ENCODE assay signal across 1 cellular context in genomic region chr6:30060982-30061765, GRCh38.
TF ChIP-seq lines count a peak whose summit lies in the region.

Gene POLR1H, plus strand, starts transcription at chr6:30061265. Its CDS starts 260 bp downstream, at chr6:30061525.

TF ChIP-seq in HepG2, 621 proteins besides CTCF, POLR2A, EP300 and RAD21 (continued from another document and continues in another):
- TF ChIP-seq ZBTB37 (CRISPR knock-in tag; IDR thresholded peaks at IDR 0.05) (no peak), CHD4 (IDR thresholded peaks at IDR 0.05; ENCODE audit: borderline replicate concordance, low read length) (no peak), ZBTB25 (CRISPR knock-in tag; IDR thresholded peaks at IDR 0.05) (peak; percentile 88), RORA (CRISPR knock-in tag; IDR thresholded peaks at IDR 0.05) (peak; percentile 94; the same call in 1 of the 2 replicates), POGZ (CRISPR knock-in tag; IDR thresholded peaks at IDR 0.05) (peak; percentile 87), ZNF318 (CRISPR knock-in tag; IDR thresholded peaks at IDR 0.05) (no peak), CSRNP1 (CRISPR knock-in tag; IDR thresholded peaks at IDR 0.05) (peak; percentile 61; the same call in 1 of the 2 replicates), ZNF280D (CRISPR knock-in tag; IDR thresholded peaks at IDR 0.05) (peak; percentile 84), ZNF253 (CRISPR knock-in tag; IDR thresholded peaks at IDR 0.05; ENCODE audit: borderline replicate concordance) (no peak), ZNF569 (CRISPR knock-in tag; IDR thresholded peaks at IDR 0.05; ENCODE audit: borderline replicate concordance) (peak; percentile 65), THYN1 (CRISPR knock-in tag; IDR thresholded peaks at IDR 0.05; ENCODE audit: borderline replicate concordance, low read depth) (no peak; the same call in 1 of the 2 replicates), ZFP36L2 (CRISPR knock-in tag; IDR thresholded peaks at IDR 0.05) (no peak), ZNF382 (CRISPR knock-in tag; IDR thresholded peaks at IDR 0.05; ENCODE audit: borderline replicate concordance) (no peak), ZNF605 (CRISPR knock-in tag; IDR thresholded peaks at IDR 0.05) (peak; percentile 96), GFI1 (CRISPR knock-in tag; IDR thresholded peaks at IDR 0.05; ENCODE audit: borderline replicate concordance) (peak; percentile 67; the same call in 1 of the 2 replicates), ZFYVE20 (CRISPR knock-in tag; IDR thresholded peaks at IDR 0.05; ENCODE audit: borderline replicate concordance, low read depth) (peak; percentile 81; the same call in 1 of the 2 replicates), ZNF329 (CRISPR knock-in tag; IDR thresholded peaks at IDR 0.05; ENCODE audit: low read depth) (no peak; the same call in 1 of the 2 replicates), ONECUT2 (CRISPR knock-in tag; IDR thresholded peaks at IDR 0.05) (peak; percentile 67), RFX1 (IDR thresholded peaks at IDR 0.05) (no peak), ZNF282 (IDR thresholded peaks at IDR 0.05; ENCODE audit: partially characterized antibody) (no peak), ZNF484 (CRISPR knock-in tag; IDR thresholded peaks at IDR 0.05; ENCODE audit: borderline replicate concordance, low read depth) (no peak), ISL2 (CRISPR knock-in tag; IDR thresholded peaks at IDR 0.05) (peak; percentile 88), ZFP62 (CRISPR knock-in tag; IDR thresholded peaks at IDR 0.05) (no peak), FOXA1 (IDR thresholded peaks at IDR 0.05) (no peak), FOXA1 (CRISPR knock-in tag; IDR thresholded peaks at IDR 0.05) (peak; percentile 62), SAFB2 (CRISPR knock-in tag; IDR thresholded peaks at IDR 0.05; ENCODE audit: borderline replicate concordance, low read depth) (peak; percentile 85; the same call in 1 of the 2 replicates), ELK4 (CRISPR knock-in tag; IDR thresholded peaks at IDR 0.05; ENCODE audit: borderline replicate concordance) (0 out of 2 replicates have a peak, but pooled peaks have one; percentile 67), FOXO4 (CRISPR knock-in tag; conservative IDR thresholded peaks at IDR 0.05) (no peak), ZNF121 (CRISPR knock-in tag; IDR thresholded peaks at IDR 0.05) (0 out of 2 replicates have a peak, but pooled peaks have one; percentile 42), PREB (CRISPR knock-in tag; IDR thresholded peaks at IDR 0.05) (0 out of 2 replicates have a peak, but pooled peaks have one; percentile 3), ZNF44 (CRISPR knock-in tag; IDR thresholded peaks at IDR 0.05) (peak; percentile 85; the same call in 1 of the 2 replicates), ZNF383 (CRISPR knock-in tag; IDR thresholded peaks at IDR 0.05; ENCODE audit: borderline replicate concordance) (no peak), CREB1 (IDR thresholded peaks at IDR 0.05) (peak; percentile 100), CREB1 (CRISPR knock-in tag; IDR thresholded peaks at IDR 0.05) (peak; percentile 99), NR2F6 (IDR thresholded peaks at IDR 0.05) (no peak; the same call in 1 of the 2 replicates), NR2F6 (CRISPR knock-in tag; IDR thresholded peaks at IDR 0.05) (peak; percentile 65; the same call in 1 of the 2 replicates), ZNF576 (CRISPR knock-in tag; IDR thresholded peaks at IDR 0.05) (no peak; the same call in 1 of the 2 replicates), ETS1 (CRISPR knock-in tag; IDR thresholded peaks at IDR 0.05) (no peak)
